7 cellular contexts compared by ENCODE assay signal in genomic region chr22:19431641-19432091, GRCh38. TPM values are rescaled to one million over a fixed set of nuclear protein-coding genes. Genes with fewer than 3 reads are reported as not detected.
DNase-seq lines count a peak whose midpoint lies in the region; ATAC-seq and TF ChIP-seq lines count a peak whose summit lies in the region.

HIRA (minus strand) TSS chr22:19431733; CDS start chr22:19431476, 257 bp downstream.

- H3K4me3 ChIP-seq in iPS-18c (ENCODE audit: insufficient read depth, low read depth, low read length) (peak within 1 kb of the TSS; percentile 97), skin epidermis (peak within 1 kb of the TSS; percentile 78 to 97 (median 88))

- H3K9me3 Mint-ChIP-seq in brain: no peaks in the 10 kb centered on the region

- H3K4me3 Mint-ChIP-seq in brain: peak within 1 kb of the TSS; percentile 83 to 95 (median 93)

- H3K36me3 Mint-ChIP-seq in brain: peaks cover 28% of the 10 kb centered on the region

- no peak for TF ChIP-seq CTCF in brain (conservative IDR thresholded peaks at IDR 0.05)

- peaks cover 47% of the 10 kb centered on the region for H3K4me1 Mint-ChIP-seq in brain

- ATAC-seq in GM18508 (IDR thresholded peaks at IDR 0.05; ENCODE audit: insufficient read depth, unreplicated experiment) (peak; percentile 23), HG02798 (IDR thresholded peaks at IDR 0.05; ENCODE audit: poor library complexity, unreplicated experiment) (peak; percentile 65)

- H3K27ac ChIP-seq in skin epidermis: peak within 1 kb of the TSS; percentile 83 to 100 (median 97)

- peaks cover 6% of the 10 kb centered on the region for H3K27me3 Mint-ChIP-seq in brain

- DNase-seq in NCI-H146 (lab: John Stamatoyannopoulos, UW) (peak; percentile 65), UCSD-AML1 (lab: John Stamatoyannopoulos, UW; ENCODE audit: unreplicated experiment) (peak; percentile 86)

- peak within 1 kb of the TSS; percentile 90 to 99 (median 96) for H3K27ac Mint-ChIP-seq in brain

- no peaks in the 10 kb centered on the region for H3K9me3 ChIP-seq in iPS-18c (ENCODE audit: control insufficient read depth, insufficient read depth, low read length)

RNA-seq across cellular contexts. Expression of gene HIRA, which starts in this region (rescaled TPM):
- polyA plus RNA-seq in brain (ENCODE audit: insufficient read depth, low read depth, low replicate concordance): 25.7 TPM

Comparison
In these comparisons a context has a peak if more than half of its experiments do, and no peak if none do; other contexts are left out.
1. Peak in every context shown above with its lines: DNase-seq, ATAC-seq, H3K4me3 ChIP-seq and H3K27ac ChIP-seq.